14 cellular contexts compared by ENCODE assay signal in the genomic region with DNA sequence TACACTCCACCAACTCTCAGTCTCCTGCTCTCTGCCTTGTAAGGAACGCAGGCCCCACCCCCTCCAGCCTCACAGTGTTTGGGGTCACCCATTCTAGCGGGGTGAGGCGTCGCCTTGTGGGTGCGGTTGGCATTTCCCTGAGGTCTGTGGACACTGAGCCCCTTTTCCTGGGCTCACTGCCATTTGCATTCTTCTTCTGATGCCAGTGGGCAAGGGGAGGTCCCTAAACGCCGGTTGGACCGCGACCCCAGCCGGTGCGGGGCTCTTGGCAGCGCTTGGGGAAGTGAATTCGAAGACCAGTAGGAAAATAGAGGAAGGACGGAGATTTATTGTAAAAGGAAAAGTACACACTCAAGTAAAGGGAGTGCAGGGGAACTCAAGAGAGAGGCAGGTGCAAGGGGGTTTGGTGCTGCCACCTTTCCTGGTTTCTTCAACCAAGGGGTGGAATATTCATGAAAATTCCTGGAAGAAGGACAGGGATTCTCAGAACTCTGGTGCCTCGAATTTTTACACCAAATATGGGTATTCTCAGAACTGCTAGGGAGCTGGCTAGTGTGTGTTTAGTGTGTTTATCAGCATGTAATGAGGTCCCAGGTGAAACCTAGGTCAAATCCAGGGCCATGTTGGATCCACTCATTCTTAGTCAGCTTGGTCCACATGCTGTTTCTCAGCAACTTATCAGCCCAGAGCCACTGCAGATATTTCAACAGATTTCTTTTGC. TPM values are rescaled to one million over a fixed set of nuclear protein-coding genes. Genes with fewer than 3 reads are reported as not detected.
A peak's percentile ranks its signal among the peaks of the same experiment; 100 is the strongest.
DNase-seq lines count a peak whose midpoint lies in the region; ATAC-seq and TF ChIP-seq lines count a peak whose summit lies in the region.
"Not testable (repeated sequence)": the region's sequence is repeated elsewhere in the genome, so short reads cannot be mapped to it uniquely, and the experiment has no call there.
"Had no signal": no experiment of that assay in that cellular context is flagged by ENCODE, and none has a peak within 500 bp of the region (broad histone marks: within the 10 kb centered on the region; RNA-seq: fewer than 3 reads in every experiment).

No MANE protein-coding gene starts in this region.

- H3K9me3 Mint-ChIP-seq in CD4-positive, alpha-beta memory T cell; activated T-cell treated with anti-CD3 and anti-CD28 coated beads, Interleukin-2, amount 50 U/mL, for 24 hours; stimulated activated memory B cell treated with anti-CD40 and anti-IgM and Interleukin-4, amounts not matched to agents 10 μg/mL and 1 μg/mL and 100 μg/mL, for 72 hours: not testable (repeated sequence)

- not testable (repeated sequence) for H3K9ac ChIP-seq in mammary epithelial cell (ENCODE audit: insufficient read depth, low read length)

- H2AFZ ChIP-seq in mammary epithelial cell (ENCODE audit: low read depth, low read length), result peak overlapping the region; percentile 67

- TF ChIP-seq POLR2A in heart left ventricle (IDR thresholded peaks at IDR 0.05), result not testable (repeated sequence)

- peaks cover 8 to 28% (median 12%) of the 10 kb centered on the region in 4 donors for H3K4me1 Mint-ChIP-seq in CD4-positive, alpha-beta memory T cell
- peaks cover 21% of the 10 kb centered on the region for H3K4me1 Mint-ChIP-seq in T-helper 17 cell
- peaks cover 24% of the 10 kb centered on the region for H3K4me1 Mint-ChIP-seq in activated T-cell treated with anti-CD3 and anti-CD28 coated beads, Interleukin-2, amount 50 U/mL, for 24 hours (ENCODE audit: low read depth)
- H3K4me1 Mint-ChIP-seq in stimulated activated memory B cell treated with anti-CD40 and anti-IgM and Interleukin-4, amounts not matched to agents 10 μg/mL and 1 μg/mL and 100 μg/mL, for 72 hours, result peaks cover 33% of the 10 kb centered on the region

- peak overlapping the region; percentile 68 for H3K4me2 ChIP-seq in mammary epithelial cell (ENCODE audit: insufficient read depth, low read depth, low read length)

- not testable (repeated sequence) for H3K79me2 ChIP-seq in mammary epithelial cell (ENCODE audit: insufficient read depth, low read length)

- not testable (repeated sequence) for BruUV-seq in mammary epithelial cell (replicated peaks; lab: Mats Ljungman, UMichigan)

- ATAC-seq in T-helper 17 cell, result peak; percentile 59
- ATAC-seq in heart left ventricle, result peak in 3 of 4 donors; percentile 24 to 47 (median 26)
- not testable (repeated sequence) for ATAC-seq in stimulated activated memory B cell treated with anti-CD40 and anti-IgM and Interleukin-4, amounts not matched to agents 10 μg/mL and 1 μg/mL and 100 μg/mL, for 72 hours

- POLR2A ChIA-PET in CD4-positive, alpha-beta memory T cell (lab: Charles Lee; ENCODE audit: partially characterized antibody), result not testable (repeated sequence)

- not testable (repeated sequence) for H3K36me3 Mint-ChIP-seq in CD4-positive, alpha-beta memory T cell; T-helper 17 cell (ENCODE audit: low read depth); activated T-cell treated with anti-CD3 and anti-CD28 coated beads, Interleukin-2, amount 50 U/mL, for 24 hours (ENCODE audit: low read depth); stimulated activated memory B cell treated with anti-CD40 and anti-IgM and Interleukin-4, amounts not matched to agents 10 μg/mL and 1 μg/mL and 100 μg/mL, for 72 hours

- TF ChIP-seq CTCF in mammary epithelial cell (conservative IDR thresholded peaks at IDR 0.05 in 1 of 2, IDR thresholded peaks at IDR 0.05 in 1 of 2; ENCODE audit: extremely low read depth in 1 of 2, insufficient read depth in 1 of 2, low read depth in 1 of 2, low read length in 2 of 2), result peak in 1 of 2 donors; percentile 32
- TF ChIP-seq CTCF in heart left ventricle (IDR thresholded peaks at IDR 0.05), result not testable (repeated sequence)

- intact Hi-C loops in CD4-positive, alpha-beta memory T cell (cut with micrococcal nuclease), result loop anchor here (1.0 to 2.0 kb wide), 3 partner anchors 81 to 451 kb away; no protein-coding TSS in a partner anchor
- intact Hi-C loops in mammary epithelial cell (cut with micrococcal nuclease) (loop anchor here (2.0 to 10.0 kb wide), 6 partner anchors 53 to 451 kb away; partner anchors contain the start of genes GINM1 and ULBP3), heart left ventricle (cut with DNase I) (loop anchor here in 9 of 10 donors (1.0 to 10.0 kb wide), 7 partner anchors 51 to 183 kb away; partner anchors contain the start of gene ULBP1 (in 1 of the 9))

- peaks cover 60 to 67% of the 10 kb centered on the region in 2 donors for H3K27me3 Mint-ChIP-seq in CD4-positive, alpha-beta memory T cell
- peaks cover 74% of the 10 kb centered on the region for H3K27me3 Mint-ChIP-seq in T-helper 17 cell
- peaks cover 84% of the 10 kb centered on the region for H3K27me3 Mint-ChIP-seq in activated T-cell treated with anti-CD3 and anti-CD28 coated beads, Interleukin-2, amount 50 U/mL, for 24 hours
- peaks cover 83% of the 10 kb centered on the region for H3K27me3 Mint-ChIP-seq in stimulated activated memory B cell treated with anti-CD40 and anti-IgM and Interleukin-4, amounts not matched to agents 10 μg/mL and 1 μg/mL and 100 μg/mL, for 72 hours

- peak overlapping the region in 5 of 8 donors; percentile 30 to 57 (median 45) for H3K4me3 Mint-ChIP-seq in CD4-positive, alpha-beta memory T cell
- not testable (repeated sequence) for H3K4me3 Mint-ChIP-seq in T-helper 17 cell; activated T-cell treated with anti-CD3 and anti-CD28 coated beads, Interleukin-2, amount 50 U/mL, for 24 hours
- H3K4me3 Mint-ChIP-seq in stimulated activated memory B cell treated with anti-CD40 and anti-IgM and Interleukin-4, amounts not matched to agents 10 μg/mL and 1 μg/mL and 100 μg/mL, for 72 hours, result peak overlapping the region; percentile 9

- CTCF ChIA-PET in CD4-positive, alpha-beta memory T cell (lab: Charles Lee; ENCODE audit: partially characterized antibody); mammary epithelial cell (lab: Charles Lee; ENCODE audit: low non-redundant PET): not testable (repeated sequence)

- not testable (repeated sequence) for H4K20me1 ChIP-seq in mammary epithelial cell (ENCODE audit: insufficient read depth, low read length)

- H3K36me3 ChIP-seq in CD4-positive, alpha-beta memory T cell (ENCODE audit: insufficient read depth, low read length); mammary epithelial cell (ENCODE audit: insufficient read depth, low read length); heart left ventricle: not testable (repeated sequence)

- H3K27ac Mint-ChIP-seq in CD4-positive, alpha-beta memory T cell, result peak overlapping the region in 1 of 7 donors; percentile 32
- H3K27ac Mint-ChIP-seq in T-helper 17 cell, result peak overlapping the region; percentile 34
- not testable (repeated sequence) for H3K27ac Mint-ChIP-seq in activated T-cell treated with anti-CD3 and anti-CD28 coated beads, Interleukin-2, amount 50 U/mL, for 24 hours; stimulated activated memory B cell treated with anti-CD40 and anti-IgM and Interleukin-4, amounts not matched to agents 10 μg/mL and 1 μg/mL and 100 μg/mL, for 72 hours

- H3K4me3 ChIP-seq in CD4-positive, alpha-beta memory T cell (ENCODE audit: low read length in 2 of 2); heart left ventricle: not testable (repeated sequence)
- peak overlapping the region in 2 of 3 experiments; percentile 4 to 28 for H3K4me3 ChIP-seq in mammary epithelial cell (replicated peaks in 1 of 3; ENCODE audit: insufficient read depth in 1 of 3, low read depth in 2 of 3, low read length in 3 of 3)

- in situ Hi-C loops in mammary epithelial cell (cut with MboI; ENCODE audit: low sequenced_read_pairs in 2 of 2), result loop anchor here (5.0 to 25.0 kb wide), 2 partner anchors 73 to 178 kb away; partner anchors contain the start of gene ULBP2 (in 2 of the 2)

- not testable (repeated sequence) for H3K27ac ChIP-seq in CD4-positive, alpha-beta memory T cell (ENCODE audit: low read depth, low read length); mammary epithelial cell (ENCODE audit: insufficient read depth, low read depth, low read length); heart left ventricle

- dilution Hi-C loops in mammary epithelial cell (cut with HindIII; ENCODE audit: low sequenced_read_pairs), result not testable (repeated sequence)

- H3K27me3 ChIP-seq in CD4-positive, alpha-beta memory T cell (ENCODE audit: insufficient read depth, low read length), result peaks cover 22% of the 10 kb centered on the region
- H3K27me3 ChIP-seq in mammary epithelial cell (ENCODE audit: insufficient read depth, low read length), result not testable (repeated sequence)
- H3K27me3 ChIP-seq in heart left ventricle, result peaks cover 20 to 79% (median 65%) of the 10 kb centered on the region in 9 donors

- not testable (repeated sequence) for H3K9me3 ChIP-seq in CD4-positive, alpha-beta memory T cell (ENCODE audit: control insufficient read depth in 1 of 2, low read length in 2 of 2); T-helper 17 cell (ENCODE audit: control insufficient read depth, low read length, poor library complexity, severe bottlenecking); mammary epithelial cell (replicated peaks; ENCODE audit: insufficient read depth, low read length); heart left ventricle

- DNase-seq in CD4-positive, alpha-beta memory T cell; T-helper 17 cell; mammary epithelial cell; heart left ventricle: not testable (repeated sequence)
- DNase-seq in M059J (ENCODE audit: low read depth) (peak; percentile 54), myocyte (ENCODE audit: low read depth) (peak; percentile 13)
- peak; percentile 36 for DNase-seq in activated T-cell treated with anti-CD3 and anti-CD28 coated beads, Interleukin-2, amount 50 U/mL, for 24 hours

- not testable (repeated sequence) for H3K4me1 ChIP-seq in CD4-positive, alpha-beta memory T cell (ENCODE audit: insufficient read depth, low read length); mammary epithelial cell (ENCODE audit: insufficient read depth, low read length)
- peaks cover 0 to 10% (median 0%) of the 10 kb centered on the region in 12 donors for H3K4me1 ChIP-seq in heart left ventricle

- WGBS in mammary epithelial cell (ENCODE audit: low coverage, missing lambda C conversion rate), result 13% methylated on average over 13 of the region's 15 CpGs
- 4 to 7% (median 5%) methylated on average over 13 to 15 of the region's 15 CpGs for WGBS in heart left ventricle, 4 donors

RNA-seq across cellular contexts. Expression of gene RAET1L, which starts 9.9 kb away (rescaled TPM):
- total RNA-seq in CD4-positive, alpha-beta memory T cell, result not detected
- polyA plus RNA-seq in CD4-positive, alpha-beta memory T cell, result not detected
- 0.42 TPM in 1 of 2 replicates, not detected in the other for total RNA-seq in M059J (2014; rRNA removed; shearing (Covaris generic))
- not detected for total RNA-seq in T-helper 17 cell
- total RNA-seq in mammary epithelial cell, result 1 to 10 TPM; 1.0 to 2.6 TPM
- polyA plus RNA-seq in mammary epithelial cell, result 3.3 TPM
- not detected for polyA minus RNA-seq in mammary epithelial cell
- not detected for total RNA-seq in heart left ventricle
- polyA plus RNA-seq in heart left ventricle, result not detected
- not detected in 2 replicates for total RNA-seq in myocyte
- not detected for polyA plus RNA-seq in myocyte (2012)
- total RNA-seq: cardiac muscle cell, fibroblast of villous mesenchyme, Right ventricle myocardium superior, subcutaneous adipose tissue, upper lobe of left lung had no signal
- polyA plus RNA-seq: cardiac muscle cell, pancreas had no signal

RNA-seq across cellular contexts. Expression of gene ULBP1, which starts 51.7 kb away (rescaled TPM):
- not detected for total RNA-seq in CD4-positive, alpha-beta memory T cell
- not detected for polyA plus RNA-seq in CD4-positive, alpha-beta memory T cell
- 0.76 and 1.1 TPM in 2 replicates for total RNA-seq in M059J (2014; rRNA removed; shearing (Covaris generic))
- total RNA-seq in T-helper 17 cell, result under 1 TPM in 1 of 2 donors, not detected in 1; 0.20 TPM
- 10 to 100 TPM in 1 of 2 donors, 1 to 10 TPM in 1; 5.2 to 23.5 TPM for total RNA-seq in mammary epithelial cell
- 1.3 TPM for polyA plus RNA-seq in mammary epithelial cell
- polyA minus RNA-seq in mammary epithelial cell, result not detected
- under 1 TPM; 0.10 to 0.52 (median 0.25) TPM for total RNA-seq in heart left ventricle
- polyA plus RNA-seq in heart left ventricle, result under 1 TPM; 0.11 to 0.33 TPM
- total RNA-seq in myocyte, result 0.16 and 0.26 TPM in 2 replicates
- 1.6 TPM for polyA plus RNA-seq in myocyte (2012)
- total RNA-seq: cardiac muscle cell had no signal
- polyA plus RNA-seq: cardiac muscle cell had no signal

RNA-seq across cellular contexts. Expression of gene ULBP3, which starts 53.5 kb away (rescaled TPM):
- total RNA-seq in CD4-positive, alpha-beta memory T cell, result under 1 TPM in 1 of 2 experiments, not detected in 1; 0.42 TPM
- polyA plus RNA-seq in CD4-positive, alpha-beta memory T cell, result under 1 TPM; 0.48 to 0.96 TPM
- 3.3 and 10.5 TPM in 2 replicates for total RNA-seq in M059J (2014; rRNA removed; shearing (Covaris generic))
- total RNA-seq in T-helper 17 cell, result 1 to 10 TPM in 1 of 2 donors, under 1 TPM in 1; 0.68 to 1.6 TPM
- 10 to 100 TPM; 14.5 to 28.5 TPM for total RNA-seq in mammary epithelial cell
- polyA plus RNA-seq in mammary epithelial cell, result 19.6 TPM
- polyA minus RNA-seq in mammary epithelial cell, result 22.9 TPM
- total RNA-seq in heart left ventricle, result 1 to 10 TPM in 6 of 9 donors, under 1 TPM in 3; 0.72 to 1.8 (median 1.3) TPM
- 1 to 10 TPM in 1 of 2 donors, not detected in 1; 3.6 TPM for polyA plus RNA-seq in heart left ventricle
- 6.7 and 8.5 TPM in 2 replicates for total RNA-seq in myocyte
- 2.1 TPM for polyA plus RNA-seq in myocyte (2012)
